In the genomic region with DNA sequence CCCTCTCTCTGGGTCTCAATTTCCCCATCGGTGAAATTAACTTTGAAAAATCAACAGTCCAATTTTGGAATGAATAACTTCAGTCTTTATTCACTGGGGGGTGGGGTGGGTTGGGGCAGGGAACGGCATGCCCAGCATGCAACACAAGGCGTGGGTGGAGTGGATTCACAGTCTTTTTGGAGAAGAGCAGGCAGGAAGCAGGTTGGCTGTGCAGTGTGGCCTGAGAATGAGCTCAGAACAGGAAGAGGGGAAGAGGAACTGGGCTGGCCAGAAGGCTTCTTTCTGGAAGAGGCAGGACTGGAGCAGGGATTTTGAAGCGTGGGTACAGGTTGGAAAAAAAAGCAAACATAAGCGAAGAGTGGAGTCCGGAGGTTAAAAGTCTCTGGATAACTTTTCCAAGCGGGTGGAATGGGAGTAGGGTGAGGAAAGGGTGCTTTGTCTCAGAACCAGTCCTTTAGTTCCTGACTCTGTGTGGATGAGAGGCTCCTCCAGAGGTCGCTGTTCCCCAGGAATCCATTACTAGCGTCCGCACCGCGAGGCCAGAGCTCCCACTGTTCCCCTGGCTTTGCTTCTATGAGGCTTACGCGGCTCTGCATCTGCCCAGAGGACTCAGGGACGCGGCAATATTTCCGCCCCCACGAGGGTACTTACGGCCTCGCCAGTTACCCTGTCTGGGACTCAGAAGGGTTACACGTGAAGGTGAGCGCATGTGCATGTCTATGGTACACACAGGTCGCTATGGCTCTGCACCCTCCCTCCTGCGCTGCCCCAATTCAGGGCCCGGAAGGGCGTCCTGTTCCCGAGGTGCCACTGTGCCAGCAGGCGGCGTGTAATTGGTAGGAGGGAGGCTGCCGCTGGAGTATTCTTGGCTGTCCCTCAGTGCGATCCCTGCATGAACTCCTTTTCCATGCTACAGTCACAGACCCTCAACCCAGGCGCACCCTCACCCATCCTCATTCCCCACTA, we compare ENCODE assay signal across 8 cellular contexts. TPM values are rescaled to one million over a fixed set of nuclear protein-coding genes. Genes with fewer than 3 reads are reported as not detected.
A peak's percentile ranks its signal among the peaks of the same experiment; 100 is the strongest.
DNase-seq lines count a peak whose midpoint lies in the region; ATAC-seq and TF ChIP-seq lines count a peak whose summit lies in the region.

No MANE protein-coding gene starts in this region.

- H3K4me3 Mint-ChIP-seq in activated naive CD8-positive, alpha-beta T cell, result peak overlapping the region; percentile 75
- H3K4me3 Mint-ChIP-seq in glutamatergic neuron (ENCODE audit: unreplicated experiment), result peak overlapping the region; percentile 65

- no peaks in the 10 kb centered on the region for H3K9me3 Mint-ChIP-seq in activated naive CD8-positive, alpha-beta T cell (ENCODE audit: low read depth)
- H3K9me3 Mint-ChIP-seq in glutamatergic neuron (ENCODE audit: unreplicated experiment), result peaks cover 4% of the 10 kb centered on the region

- 6 to 15% (median 8%) methylated on average over 32 of the region's 32 CpGs for WGBS in ovary, 3 donors

- no peak for TF ChIP-seq POLR2A in ovary (IDR thresholded peaks at IDR 0.05)

- peaks cover 80% of the 10 kb centered on the region for H3K4me1 ChIP-seq in SJSA1 (replicated peaks)
- peaks cover 3% of the 10 kb centered on the region for H3K4me1 ChIP-seq in ovary (ENCODE audit: insufficient read depth)

- no peak overlapping the region for H3K27ac Mint-ChIP-seq in activated naive CD8-positive, alpha-beta T cell
- no peak overlapping the region for H3K27ac Mint-ChIP-seq in glutamatergic neuron (ENCODE audit: unreplicated experiment)

- DNase-seq in GDM1 (lab: John Stamatoyannopoulos, UW), result peak; percentile 64
- peak; percentile 90 to 93 for DNase-seq in SJSA1 (ENCODE audit: low read depth in 1 of 2, low spot score in 2 of 2)
- DNase-seq in glutamatergic neuron, result peak; percentile 90
- DNase-seq in ovary, result peak; percentile 21 to 68 (median 43)
- no peak for DNase-seq in ACHN

- H3K27ac ChIP-seq in SJSA1 (peak overlapping the region; percentile 69), ovary (no peak overlapping the region)

- H3K27me3 Mint-ChIP-seq in activated naive CD8-positive, alpha-beta T cell, result peaks cover 26% of the 10 kb centered on the region
- peaks cover 31% of the 10 kb centered on the region for H3K27me3 Mint-ChIP-seq in glutamatergic neuron (ENCODE audit: unreplicated experiment)

- H3K27me3 ChIP-seq in SJSA1 (replicated peaks) (no peaks in the 10 kb centered on the region), ovary (no peaks in the 10 kb centered on the region)

- peaks cover 38% of the 10 kb centered on the region for H3K4me1 Mint-ChIP-seq in activated naive CD8-positive, alpha-beta T cell (ENCODE audit: low read depth)
- H3K4me1 Mint-ChIP-seq in glutamatergic neuron (ENCODE audit: low read depth, unreplicated experiment), result peaks cover 7% of the 10 kb centered on the region

- ATAC-seq in HG03175 (IDR thresholded peaks at IDR 0.05; ENCODE audit: unreplicated experiment), result peak; percentile 29
- ATAC-seq in HG02759 (IDR thresholded peaks at IDR 0.05; ENCODE audit: unreplicated experiment), result no peak

- H3K36me3 ChIP-seq in SJSA1 (peaks cover 91% of the 10 kb centered on the region), ovary (no peaks in the 10 kb centered on the region)

- H3K4me3 ChIP-seq in SJSA1 (peak overlapping the region; percentile 36), ovary (no peak overlapping the region)

- H3K36me3 Mint-ChIP-seq in activated naive CD8-positive, alpha-beta T cell, result peaks cover 3% of the 10 kb centered on the region
- H3K36me3 Mint-ChIP-seq in glutamatergic neuron (ENCODE audit: unreplicated experiment), result peaks cover 4% of the 10 kb centered on the region

- no peaks in the 10 kb centered on the region for H3K9me3 ChIP-seq in SJSA1 (replicated peaks)
- H3K9me3 ChIP-seq in ovary, result no peaks in the 10 kb centered on the region

- intact Hi-C loops in ovary (cut with DNase I), result loop anchor here (5.0 to 10.0 kb wide), 3 partner anchors 238 to 295 kb away; a partner anchor contains a TSS

- TF ChIP-seq EP300 in ovary (IDR thresholded peaks at IDR 0.05), result no peak

- in situ Hi-C loops in ACHN (cut with HindIII; ENCODE audit: low pct_ligation_motif_present, low pct_unique_long_range_greater_than_20kb, low sequenced_read_pairs), result no loop called here

- peak; percentile 73 for TF ChIP-seq CTCF in glutamatergic neuron (IDR thresholded peaks at IDR 0.05; ENCODE audit: partially characterized antibody, unreplicated experiment)
- TF ChIP-seq CTCF in ovary (IDR thresholded peaks at IDR 0.05), result peak in 1 of 3 donors; percentile 9

RNA-seq across cellular contexts. Expression of a gene that starts 5.5 kb away (rescaled TPM):
- total RNA-seq in SJSA1 (2014; rRNA removed; shearing (Covaris generic)), result 10.7 and 12.9 TPM in 2 replicates
- total RNA-seq in glutamatergic neuron (ENCODE audit: unreplicated experiment), result not detected
- under 1 TPM in 4 of 7 donors, not detected in 3; 0.07 to 0.18 (median 0.09) TPM for total RNA-seq in ovary
- polyA plus RNA-seq in ovary, result under 1 TPM; 0.05 to 0.10 TPM

RNA-seq across cellular contexts. Expression of a gene that starts 16.3 kb away (rescaled TPM):
- not detected in 2 replicates for total RNA-seq in SJSA1 (2014; rRNA removed; shearing (Covaris generic))
- total RNA-seq in glutamatergic neuron (ENCODE audit: unreplicated experiment) (not detected), ovary (not detected)
- polyA plus RNA-seq in ovary, result not detected
